In genomic region chr22:33920927-33921575, GRCh38 we compare ENCODE assay signal across 8 cellular contexts. TPM values are rescaled to one million over a fixed set of nuclear protein-coding genes. Genes with fewer than 3 reads are reported as not detected.
A peak's percentile ranks its signal among the peaks of the same experiment; 100 is the strongest.
DNase-seq lines count a peak whose midpoint lies in the region; ATAC-seq and TF ChIP-seq lines count a peak whose summit lies in the region.

No MANE protein-coding gene starts in this region.

- no peaks in the 10 kb centered on the region for H3K36me3 Mint-ChIP-seq in CD8-positive, alpha-beta T cell
- H3K36me3 Mint-ChIP-seq in activated T-cell treated with anti-CD3 and anti-CD28 coated beads, Interleukin-2, amount 50 U/mL, for 72 hours (ENCODE audit: insufficient read depth in 2 of 2), result peaks cover 2 to 3% of the 10 kb centered on the region in 2 donors

- peak overlapping the region; percentile 63 for H3K9ac ChIP-seq in muscle layer of colon (ENCODE audit: low read length)

- peak overlapping the region; percentile 64 for H3K4me3 ChIP-seq in CD8-positive, alpha-beta T cell (ENCODE audit: low read depth, low read length)
- H3K4me3 ChIP-seq in esophagus muscularis mucosa, result peak overlapping the region; percentile 70 to 95 (median 85)
- peak overlapping the region; percentile 53 to 92 for H3K4me3 ChIP-seq in muscle layer of colon (ENCODE audit: low read depth in 1 of 2, low read length in 2 of 2)

- H3K4me1 ChIP-seq in CD8-positive, alpha-beta T cell (ENCODE audit: insufficient read depth, low read length), result peaks cover 13% of the 10 kb centered on the region
- peaks cover 25 to 53% (median 42%) of the 10 kb centered on the region in 4 donors for H3K4me1 ChIP-seq in esophagus muscularis mucosa
- peaks cover 40% of the 10 kb centered on the region for H3K4me1 ChIP-seq in muscle layer of colon (ENCODE audit: insufficient read depth, low read length)

- no peak overlapping the region for H3K27ac ChIP-seq in CD8-positive, alpha-beta T cell (ENCODE audit: low read depth, low read length)
- peak overlapping the region; percentile 88 to 92 (median 90) for H3K27ac ChIP-seq in esophagus muscularis mucosa (replicated peaks in 1 of 4)
- H3K27ac ChIP-seq in muscle layer of colon (ENCODE audit: low read depth, low read length), result peak overlapping the region; percentile 77

- no peak for TF ChIP-seq CTCF in CD8-positive, alpha-beta T cell (IDR thresholded peaks at IDR 0.05)
- TF ChIP-seq CTCF in esophagus muscularis mucosa (IDR thresholded peaks at IDR 0.05), result no peak

- peak overlapping the region; percentile 79 for H3K4me3 Mint-ChIP-seq in CD8-positive, alpha-beta T cell
- peak overlapping the region; percentile 75 to 88 for H3K4me3 Mint-ChIP-seq in activated T-cell treated with anti-CD3 and anti-CD28 coated beads, Interleukin-2, amount 50 U/mL, for 72 hours

- no peaks in the 10 kb centered on the region for H3K9me3 Mint-ChIP-seq in CD8-positive, alpha-beta T cell
- H3K9me3 Mint-ChIP-seq in activated T-cell treated with anti-CD3 and anti-CD28 coated beads, Interleukin-2, amount 50 U/mL, for 72 hours, result no peaks in the 10 kb centered on the region

- H3K9me3 ChIP-seq in CD8-positive, alpha-beta T cell (ENCODE audit: low read length), result no peaks in the 10 kb centered on the region
- H3K9me3 ChIP-seq in esophagus muscularis mucosa, result no peaks in the 10 kb centered on the region
- no peaks in the 10 kb centered on the region for H3K9me3 ChIP-seq in muscle layer of colon (ENCODE audit: low read length)

- DNase-seq in CD8-positive, alpha-beta T cell, result peak; percentile 58 to 85 (median 77)
- DNase-seq in HT1080 (ENCODE audit: low read depth) (peak; percentile 87), OCI-M1 (lab: John Stamatoyannopoulos, UW) (peak; percentile 85), esophagus muscularis mucosa (ENCODE audit: extremely low spot score) (peak; percentile 99)
- DNase-seq in activated T-cell treated with anti-CD3 and anti-CD28 coated beads, Interleukin-2, amount 50 U/mL, for 72 hours, result peak; percentile 92 to 96
- DNase-seq in stimulated activated CD8-positive, alpha-beta memory T cell treated with anti-CD3 and anti-CD28 coated beads, Interleukin-4, amount 100 ng/mL, for 4 hours (ENCODE audit: low read depth in 2 of 2, low spot score in 1 of 2), result peak; percentile 66 to 78

- TF ChIP-seq EP300 in esophagus muscularis mucosa (IDR thresholded peaks at IDR 0.05), result no peak

- peaks cover 3% of the 10 kb centered on the region for H3K27me3 ChIP-seq in CD8-positive, alpha-beta T cell (ENCODE audit: insufficient read depth, low read length)
- H3K27me3 ChIP-seq in esophagus muscularis mucosa (no peaks in the 10 kb centered on the region), muscle layer of colon (ENCODE audit: control insufficient read depth in 1 of 2, insufficient read depth in 2 of 2, low read length in 2 of 2) (no peaks in the 10 kb centered on the region)

- H3K4me1 Mint-ChIP-seq in CD8-positive, alpha-beta T cell (ENCODE audit: low read depth), result peaks cover 20% of the 10 kb centered on the region
- H3K4me1 Mint-ChIP-seq in activated T-cell treated with anti-CD3 and anti-CD28 coated beads, Interleukin-2, amount 50 U/mL, for 72 hours (ENCODE audit: low read depth), result peaks cover 17% of the 10 kb centered on the region

- H3K27me3 Mint-ChIP-seq in CD8-positive, alpha-beta T cell (ENCODE audit: low read depth), result peaks cover 67% of the 10 kb centered on the region
- H3K27me3 Mint-ChIP-seq in activated T-cell treated with anti-CD3 and anti-CD28 coated beads, Interleukin-2, amount 50 U/mL, for 72 hours (ENCODE audit: low read depth), result peaks cover 70% of the 10 kb centered on the region

- 0% methylated on average over 4 of the region's 72 CpGs for WGBS in esophagus muscularis mucosa

- no peaks in the 10 kb centered on the region for H3K36me3 ChIP-seq in CD8-positive, alpha-beta T cell (ENCODE audit: insufficient read depth, low read length)
- H3K36me3 ChIP-seq in esophagus muscularis mucosa (no peaks in the 10 kb centered on the region), muscle layer of colon (ENCODE audit: insufficient read depth, low read length) (no peaks in the 10 kb centered on the region)

- CTCF ChIA-PET in CD8-positive, alpha-beta T cell (lab: Charles Lee), result no interaction called here

- POLR2A ChIA-PET in CD8-positive, alpha-beta T cell (lab: Charles Lee), result interaction anchor here (0.6 to 1.0 kb wide), 2 partner anchors 19 to 160 kb away, joined by 3 to 4 read pairs; no protein-coding TSS in a partner anchor

- no peak for TF ChIP-seq POLR2A in esophagus muscularis mucosa (IDR thresholded peaks at IDR 0.05; ENCODE audit: low read depth)

- intact Hi-C loops in CD8-positive, alpha-beta T cell (cut with DNase I, micrococcal nuclease), result no loop called here
- intact Hi-C loops in esophagus muscularis mucosa (cut with DNase I), result loop anchor here (10.0 kb wide), 1 partner anchor 196 kb away; no protein-coding TSS in a partner anchor

- H3K27ac Mint-ChIP-seq in CD8-positive, alpha-beta T cell, result no peak overlapping the region
- no peak overlapping the region for H3K27ac Mint-ChIP-seq in activated T-cell treated with anti-CD3 and anti-CD28 coated beads, Interleukin-2, amount 50 U/mL, for 72 hours

- peak; percentile 86 for ATAC-seq in CD8-positive, alpha-beta T cell
- peak; percentile 61 for ATAC-seq in GM21360 (IDR thresholded peaks at IDR 0.05; ENCODE audit: unreplicated experiment)
- peak; percentile 91 to 92 for ATAC-seq in activated T-cell treated with anti-CD3 and anti-CD28 coated beads, Interleukin-2, amount 50 U/mL, for 72 hours (replicated peaks in 1 of 2)

RNA-seq across cellular contexts. Expression of gene LARGE1, which starts 0.8 kb away (rescaled TPM):
- under 1 TPM; 0.78 to 0.90 TPM for total RNA-seq in CD8-positive, alpha-beta T cell
- total RNA-seq in HT1080 (2014; rRNA removed; shearing (Covaris generic)), result 1.0 and 1.8 TPM in 2 replicates
- 0.32 and 1.6 TPM in 2 replicates for polyA plus RNA-seq in HT1080 (2015; cell fraction: cytosol; rRNA removed)
- polyA plus RNA-seq in HT1080 (2015; cell fraction: nucleus; rRNA removed), result 1.4 and 2.4 TPM in 2 replicates
- 1 to 10 TPM in 1 of 2 donors, under 1 TPM in 1; 0.82 to 3.6 TPM for total RNA-seq in activated T-cell treated with anti-CD3 and anti-CD28 coated beads, Interleukin-2, amount 50 U/mL, for 72 hours
- total RNA-seq in esophagus muscularis mucosa, result 10 to 100 TPM; 29.9 to 48.4 (median 32.4) TPM

Comparison
In these comparisons a context has a peak if more than half of its experiments do, and no peak if none do; other contexts are left out.
1. RNA of gene LARGE1, which starts 0.8 kb away (total RNA-seq): 29.9 to 48.4 TPM in esophagus muscularis mucosa; 0.82 to 3.6 TPM in activated T-cell treated with anti-CD3 and anti-CD28 coated beads, Interleukin-2, amount 50 U/mL, for 72 hours, 1.0 to 1.8 TPM in HT1080 and 0.78 to 0.90 TPM in CD8-positive, alpha-beta T cell; every median in the first group is over 4 times any median in the second.
2. Peak in every context shown above with its lines, with median percentiles within 50 percentile points of each other: ATAC-seq, DNase-seq and H3K4me3 ChIP-seq.